Comparison of ENCODE assay signal across 12 cellular contexts in genomic region chr22:29493636-29494035, GRCh38. TPM values are rescaled to one million over a fixed set of nuclear protein-coding genes. Genes with fewer than 3 reads are reported as not detected.
"Had no signal": no experiment of that assay in that cellular context is flagged by ENCODE, and none has a peak within 500 bp of the region (broad histone marks: within the 10 kb centered on the region; RNA-seq: fewer than 3 reads in every experiment).

No MANE protein-coding gene starts in this region.

- H3K27ac ChIP-seq: GM23248 had no signal

- H3K4me3 ChIP-seq: GM23248, GM23338, HAP-1 had no signal

- H3K4me1 ChIP-seq: HAP-1 had no signal

- DNase-seq: GM23248, GOT3, H7, H9, HCEC 1CT, HFFc6 had no signal

- H3K4me3 Mint-ChIP-seq: GM23338, H9, HFFc6 had no signal

- H3K27ac Mint-ChIP-seq: GM23338, H9, HFFc6 had no signal

- H3K4me2 ChIP-seq: GM23338 had no signal

- H3K9ac ChIP-seq: GM23248 had no signal

- FAIRE-seq: H1, H54 had no signal

- ATAC-seq: GM23338, HCT116 had no signal

- H3K4me1 Mint-ChIP-seq: GM23338, H9 had no signal

- H3K36me3 ChIP-seq: HAP-1 had no signal

- H2AFZ ChIP-seq: GM23248, GM23338 had no signal

RNA-seq across cellular contexts. Expression of gene NEFH, which starts 13.6 kb away (rescaled TPM):
- total RNA-seq: H4, HFFc6 had no signal

RNA-seq across cellular contexts. Expression of gene RFPL1, which starts 55.3 kb away (rescaled TPM):
- total RNA-seq: GM23248, GM23338, H1, H9, HFFc6 had no signal
- polyA plus RNA-seq: GM23248, GM23338, H1 had no signal
